27 cellular contexts compared by ENCODE assay signal in genomic region chr12:92619026-92619425, GRCh38.
"Had no signal": no experiment of that assay in that cellular context is flagged by ENCODE, and none has a peak within 500 bp of the region (broad histone marks: within the 10 kb centered on the region; RNA-seq: fewer than 3 reads in every experiment).

No MANE protein-coding gene starts in this region.

- H3K4me3 Mint-ChIP-seq: activated CD8-positive, alpha-beta T cell treated with anti-CD3 and anti-CD28 coated beads, Interleukin-2, amount 10 ng/mL, durations not matched to agents 7 days and 5 days; activated naive CD8-positive, alpha-beta T cell treated with anti-CD3 and anti-CD28 coated beads, Interleukin-2, amount 10 ng/mL, durations not matched to agents 7 days and 5 days; T-helper 1 cell treated with Interleukin-12 subunit alpha and Interleukin-12 subunit beta and Interleukin-4 antibody, amounts not matched to agents 30 μg/mL and 1 μg/mL, for 36 hours had no signal

- H3K9me3 ChIP-seq: adrenal gland, Peyer's patch had no signal

- H3K36me3 ChIP-seq: adrenal gland, Peyer's patch, SJSA1 had no signal

- H3K27ac Mint-ChIP-seq: activated CD8-positive, alpha-beta T cell treated with anti-CD3 and anti-CD28 coated beads, Interleukin-2, amount 10 ng/mL, durations not matched to agents 7 days and 5 days; activated naive CD8-positive, alpha-beta T cell treated with anti-CD3 and anti-CD28 coated beads, Interleukin-2, amount 10 ng/mL, durations not matched to agents 7 days and 5 days; T-helper 1 cell treated with Interleukin-12 subunit alpha and Interleukin-12 subunit beta and Interleukin-4 antibody, amounts not matched to agents 30 μg/mL and 1 μg/mL, for 36 hours had no signal

- DNase-seq: activated CD4-positive, alpha-beta T cell treated with anti-CD3 and anti-CD28 coated beads for 48 hours; activated CD4-positive, alpha-beta T cell treated with anti-CD3 and anti-CD28 coated beads, Interleukin-2, amount 50 U/mL, for 4 hours; activated CD8-positive, alpha-beta memory T cell treated with anti-CD3 and anti-CD28 coated beads, Interleukin-2, amount 50 U/mL, for 48 hours; activated CD8-positive, alpha-beta T cell treated with anti-CD3 and anti-CD28 coated beads, Interleukin-2, amount 10 ng/mL, durations not matched to agents 7 days and 5 days; activated naive CD4-positive, alpha-beta T cell treated with anti-CD3 and anti-CD28 coated beads, Interleukin-2, amount 50 U/mL, for 16 hours; activated naive CD8-positive, alpha-beta T cell treated with anti-CD3 and anti-CD28 coated beads, Interleukin-2, amount 10 ng/mL, durations not matched to agents 7 days and 5 days; activated T-cell treated with anti-CD3 and anti-CD28 coated beads, Interleukin-2, amount 50 U/mL, for 1 hour; adrenal gland; anterior cingulate cortex; central memory CD4-positive, alpha-beta T cell; Karpas-422; NCI-H1048; NCI-H146; NCI-H187 treated with DMSO at 0.1 percent for 48 hours; NCI-H2081 treated with DMSO at 0.1 percent for 48 hours; NCI-H345; NCI-H510A; NCI-H526 treated with DMSO at 0.1 percent for 48 hours; NK-92 treated with Interleukin-12 subunit alpha and Interleukin-12 subunit beta, amount 100 ng/mL, for 24 hours; OCI-M1; Peyer's patch; SHP77 had no signal

- H3K4me3 ChIP-seq: adrenal gland, K562, Peyer's patch, SJSA1 had no signal

- H3K27ac ChIP-seq: adrenal gland, Peyer's patch, RWPE1, SJSA1 had no signal

- ATAC-seq: activated CD4-positive, CD25-positive, alpha-beta regulatory T cell treated with anti-CD3 and anti-CD28 coated beads, Interleukin-2, amount 50 U/mL, for 24 hours; activated CD8-positive, alpha-beta T cell treated with anti-CD3 and anti-CD28 coated beads, Interleukin-2, amount 10 ng/mL, durations not matched to agents 7 days and 5 days; K562 had no signal

- H3K27me3 Mint-ChIP-seq: activated naive CD8-positive, alpha-beta T cell treated with anti-CD3 and anti-CD28 coated beads, Interleukin-2, amount 10 ng/mL, durations not matched to agents 7 days and 5 days had no signal

- H3K4me1 ChIP-seq: adrenal gland, Peyer's patch had no signal

- H3K27me3 ChIP-seq: adrenal gland, Peyer's patch, SJSA1 had no signal
